In the genomic region with DNA sequence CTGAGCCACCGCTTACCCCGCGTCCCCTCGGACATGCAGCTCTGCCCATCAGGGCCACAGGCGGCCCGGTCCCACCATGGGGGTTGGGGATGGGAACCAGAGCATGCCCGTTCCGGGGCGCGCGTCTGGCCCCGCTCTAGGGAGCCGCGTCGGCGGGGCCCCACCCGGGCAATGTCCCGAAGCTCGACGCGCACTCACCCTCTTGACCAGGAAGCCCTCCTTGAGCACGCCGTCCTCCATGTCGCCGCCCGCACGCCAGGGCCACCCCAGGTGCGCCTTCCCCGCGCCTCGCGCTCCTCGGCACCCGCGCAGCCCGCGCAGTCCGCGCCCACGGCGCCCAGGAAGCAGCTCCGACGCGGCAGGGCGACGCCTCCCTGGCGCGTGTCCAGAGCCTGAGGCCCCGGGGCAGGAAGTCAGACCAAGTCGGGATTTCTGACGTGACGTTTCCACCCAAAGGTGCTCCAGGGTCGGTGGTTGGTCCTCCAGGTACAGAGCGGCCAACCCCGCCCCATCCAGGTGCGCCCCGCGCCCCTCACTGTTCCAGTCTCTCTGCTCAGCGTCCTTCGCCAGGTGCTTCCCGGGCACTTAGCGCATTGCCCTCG, we compare ENCODE assay signal across 8 cellular contexts. TPM values are rescaled to one million over a fixed set of nuclear protein-coding genes. Genes with fewer than 3 reads are reported as not detected.
DNase-seq lines count a peak whose midpoint lies in the region; ATAC-seq and TF ChIP-seq lines count a peak whose summit lies in the region.

A gene with protein sequence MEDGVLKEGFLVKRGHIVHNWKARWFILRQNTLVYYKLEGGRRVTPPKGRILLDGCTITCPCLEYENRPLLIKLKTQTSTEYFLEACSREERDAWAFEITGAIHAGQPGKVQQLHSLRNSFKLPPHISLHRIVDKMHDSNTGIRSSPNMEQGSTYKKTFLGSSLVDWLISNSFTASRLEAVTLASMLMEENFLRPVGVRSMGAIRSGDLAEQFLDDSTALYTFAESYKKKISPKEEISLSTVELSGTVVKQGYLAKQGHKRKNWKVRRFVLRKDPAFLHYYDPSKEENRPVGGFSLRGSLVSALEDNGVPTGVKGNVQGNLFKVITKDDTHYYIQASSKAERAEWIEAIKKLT (minus strand): TSS at position 346 of the 602 bp plus-strand sequence. CDS start 106 bp downstream, at position 240.

- no peak for TF ChIP-seq CTCF in CD14-positive monocyte (IDR thresholded peaks at IDR 0.05)

- intact Hi-C loops in CD14-positive monocyte (cut with micrococcal nuclease), result no loop called here
- intact Hi-C loops in left cardiac atrium (cut with DNase I), result no loop called here

- H3K4me1 Mint-ChIP-seq in CD14-positive monocyte, result peaks cover 19% of the 10 kb centered on the region

- ATAC-seq in left cardiac atrium, result peak; percentile 30 to 63
- ATAC-seq in GM21529 (IDR thresholded peaks at IDR 0.05; ENCODE audit: unreplicated experiment), result no peak

- H3K27ac Mint-ChIP-seq in CD14-positive monocyte, result peak within 1 kb of the TSS in 1 of 7 donors; percentile 69

- H3K4me3 Mint-ChIP-seq in CD14-positive monocyte, result peak within 1 kb of the TSS; percentile 72 to 83

- H3K27me3 Mint-ChIP-seq in CD14-positive monocyte (ENCODE audit: low read depth in 3 of 3), result peaks cover 26 to 40% (median 38%) of the 10 kb centered on the region in 3 donors

- DNase-seq in CD14-positive monocyte (ENCODE audit: low spot score) (no peak), NCI-H460 (ENCODE audit: extremely low read depth, low read depth) (peak; percentile 33), left cardiac atrium (peak; percentile 46), cerebellar cortex (ENCODE audit: low spot score) (no peak), NCI-H524 treated with DMSO at 0.1 percent for 48 hours (lab: John Stamatoyannopoulos, UW) (no peak)
- DNase-seq in activated T-helper 9 cell treated with anti-CD3 and anti-CD28 coated beads, Interleukin-2, amount 50 U/mL, for 16 hours (ENCODE audit: low read depth), result peak; percentile 26
- DNase-seq in stimulated activated CD4-positive, alpha-beta T cell treated with anti-CD3 and anti-CD28 coated beads, Interleukin-12 subunit alpha, Interleukin-12 subunit beta, amount 100 ng/mL, for 24 hours (ENCODE audit: low read depth in 2 of 2), result peak; percentile 17 to 38

- H3K36me3 Mint-ChIP-seq in CD14-positive monocyte, result no peaks in the 10 kb centered on the region

- peaks cover 0 to 2% (median 0%) of the 10 kb centered on the region in 7 donors for H3K9me3 Mint-ChIP-seq in CD14-positive monocyte

RNA-seq across cellular contexts. Expression of the gene that starts here (rescaled TPM):
- under 1 TPM in 1 of 2 donors, not detected in 1; 0.20 TPM for polyA plus RNA-seq in CD14-positive monocyte
- total RNA-seq in NCI-H460 (2014; rRNA removed; shearing (Covaris generic)), result 5.9 and 7.1 TPM in 2 replicates
- 2.2 and 3.9 TPM in 2 replicates for polyA plus RNA-seq in NCI-H460 (2014; cell fraction: nucleus; rRNA removed)
- total RNA-seq in left cardiac atrium, result under 1 TPM; 0.35 to 0.76 TPM

Comparison
In these comparisons a context has a peak if more than half of its experiments do, and no peak if none do; other contexts are left out.
1. Peak in DNase-seq and ATAC-seq in left cardiac atrium; RNA of the gene not detected or under 1 TPM.
2. DNase-seq: peak in NCI-H460 (single experiment), activated T-helper 9 cell treated with anti-CD3 and anti-CD28 coated beads, Interleukin-2, amount 50 U/mL, for 16 hours (single experiment) and stimulated activated CD4-positive, alpha-beta T cell treated with anti-CD3 and anti-CD28 coated beads, Interleukin-12 subunit alpha, Interleukin-12 subunit beta, amount 100 ng/mL, for 24 hours (2 of 2); none in CD14-positive monocyte (single experiment), cerebellar cortex (single experiment) and NCI-H524 treated with DMSO at 0.1 percent for 48 hours (single experiment).